In the genomic region with DNA sequence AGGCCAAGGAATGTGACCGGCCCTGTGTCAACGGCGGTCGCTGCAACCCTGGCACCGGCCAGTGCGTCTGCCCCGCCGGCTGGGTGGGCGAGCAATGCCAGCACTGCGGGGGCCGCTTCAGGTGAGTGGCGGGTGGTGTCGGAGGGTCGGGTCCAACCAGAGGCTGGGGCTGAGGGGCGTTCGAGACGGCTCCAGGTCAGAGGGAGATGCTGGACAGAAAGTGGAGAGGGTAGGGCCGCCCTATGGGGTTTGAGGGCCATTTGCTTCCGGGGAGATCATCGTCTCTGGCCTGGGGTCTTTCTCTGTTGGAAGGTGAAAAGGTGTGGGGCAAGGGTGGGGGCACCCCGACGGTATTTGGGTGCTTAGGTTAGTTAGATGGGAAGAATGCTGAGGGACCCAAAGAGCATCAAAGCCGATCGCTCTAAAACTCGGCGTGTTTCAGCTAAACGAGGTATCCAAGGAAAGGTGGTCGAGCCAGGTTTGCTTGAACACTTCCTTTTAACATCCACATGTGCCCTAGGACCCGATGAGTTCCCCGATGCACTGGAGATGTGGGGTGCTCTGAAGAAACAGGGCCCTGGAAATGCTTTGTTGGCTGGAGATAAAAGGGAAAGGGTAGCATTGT, we compare ENCODE assay signal across 8 cellular contexts. TPM values are rescaled to one million over a fixed set of nuclear protein-coding genes. Genes with fewer than 3 reads are reported as not detected.
DNase-seq lines count a peak whose midpoint lies in the region; ATAC-seq and TF ChIP-seq lines count a peak whose summit lies in the region.

No MANE protein-coding gene starts in this region.

- H3K4me1 ChIP-seq in BLaER1 treated with 17β-estradiol and CSF1 and Interleukin-3, amounts not matched to agents 10 nM and 100 nM = peaks cover 17 to 33% (median 29%) of the 10 kb centered on the region in 10 experiments
- peaks cover 5 to 36% (median 21%) of the 10 kb centered on the region in 3 donors for H3K4me1 ChIP-seq in gastroesophageal sphincter

- 0% methylated on average over 2 to 16 of the region's 30 CpGs for WGBS in gastroesophageal sphincter (ENCODE audit: low coverage in 1 of 2), 2 donors

- DNase-seq in T-helper 17 cell (no peak), retinal pigment epithelial cell (ENCODE audit: low read depth) (no peak), cortex of kidney (lab: John Stamatoyannopoulos, UW) (no peak)

- peaks cover 0 to 9% (median 0%) of the 10 kb centered on the region in 11 experiments; a peak in 1 of 22 replicates for H3K36me3 ChIP-seq in BLaER1 treated with 17β-estradiol and CSF1 and Interleukin-3, amounts not matched to agents 10 nM and 100 nM
- H3K36me3 ChIP-seq in gastroesophageal sphincter = no peaks in the 10 kb centered on the region

- H3K9ac ChIP-seq in BLaER1 treated with 17β-estradiol and CSF1 and Interleukin-3, amounts not matched to agents 10 nM and 100 nM = peak overlapping the region; percentile 83 to 94 (median 90)

- H3K4me1 Mint-ChIP-seq in T-helper 17 cell = peaks cover 34% of the 10 kb centered on the region

- no peak for TF ChIP-seq POLR2A in gastroesophageal sphincter (IDR thresholded peaks at IDR 0.05)

- H3K4me3 Mint-ChIP-seq in T-helper 17 cell = peak overlapping the region; percentile 95

- no peaks in the 10 kb centered on the region for H3K9me3 ChIP-seq in BLaER1 treated with 17β-estradiol and CSF1 and Interleukin-3, amounts not matched to agents 10 nM and 100 nM (replicated peaks in 1 of 11)
- H3K9me3 ChIP-seq in T-helper 17 cell (ENCODE audit: control insufficient read depth, low read length, poor library complexity, severe bottlenecking) (no peaks in the 10 kb centered on the region), gastroesophageal sphincter (no peaks in the 10 kb centered on the region)

- TF ChIP-seq CTCF in gastroesophageal sphincter (IDR thresholded peaks at IDR 0.05) (no peak), retinal pigment epithelial cell (conservative IDR thresholded peaks at IDR 0.05; ENCODE audit: low read depth, low read length) (no peak)

- H3K27ac Mint-ChIP-seq in T-helper 17 cell = peak overlapping the region; percentile 92

- peaks cover 20 to 53% (median 37%) of the 10 kb centered on the region in 11 experiments; a peak in 18 of 22 replicates for H4K20me1 ChIP-seq in BLaER1 treated with 17β-estradiol and CSF1 and Interleukin-3, amounts not matched to agents 10 nM and 100 nM

- no peaks in the 10 kb centered on the region for H3K27me3 ChIP-seq in BLaER1 treated with 17β-estradiol and CSF1 and Interleukin-3, amounts not matched to agents 10 nM and 100 nM
- H3K27me3 ChIP-seq in gastroesophageal sphincter = no peaks in the 10 kb centered on the region

- peak overlapping the region; percentile 91 to 98 (median 93) for H3K4me2 ChIP-seq in BLaER1 treated with 17β-estradiol and CSF1 and Interleukin-3, amounts not matched to agents 10 nM and 100 nM

- TF ChIP-seq EP300 in gastroesophageal sphincter (IDR thresholded peaks at IDR 0.05) = no peak

- ATAC-seq in GM21619 (IDR thresholded peaks at IDR 0.05; ENCODE audit: unreplicated experiment) = peak; percentile 7
- no peak for ATAC-seq in T-helper 17 cell
- ATAC-seq in gastroesophageal sphincter = no peak
- ATAC-seq in HG03469 (IDR thresholded peaks at IDR 0.05; ENCODE audit: unreplicated experiment) = no peak
- no peak for ATAC-seq in GM21423 (IDR thresholded peaks at IDR 0.05; ENCODE audit: unreplicated experiment)

- H3K36me3 Mint-ChIP-seq in T-helper 17 cell (ENCODE audit: low read depth) = peaks cover 2% of the 10 kb centered on the region

- H3K4me3 ChIP-seq in BLaER1 treated with 17β-estradiol and CSF1 and Interleukin-3, amounts not matched to agents 10 nM and 100 nM = peak overlapping the region; percentile 84 to 99 (median 97)
- peak overlapping the region; percentile 65 to 100 for H3K4me3 ChIP-seq in gastroesophageal sphincter
- peak overlapping the region; percentile 82 for H3K4me3 ChIP-seq in retinal pigment epithelial cell (ENCODE audit: low read length)

- no peaks in the 10 kb centered on the region for H3K27me3 Mint-ChIP-seq in T-helper 17 cell

- peak overlapping the region; percentile 72 to 84 (median 82) for H3K27ac ChIP-seq in BLaER1 treated with 17β-estradiol and CSF1 and Interleukin-3, amounts not matched to agents 10 nM and 100 nM
- peak overlapping the region; percentile 1 to 88 (median 86) for H3K27ac ChIP-seq in gastroesophageal sphincter

RNA-seq across cellular contexts. Expression of gene ATRN, which starts 0.7 kb away (rescaled TPM):
- total RNA-seq in T-helper 17 cell = 10 to 100 TPM; 13.5 to 13.8 TPM
- 10 to 100 TPM; 16.7 to 22.2 (median 19.4) TPM for total RNA-seq in gastroesophageal sphincter
